Comparison of ENCODE assay signal across 2 cellular contexts in genomic region chr3:122975924-122976293, GRCh38.
A peak's percentile ranks its signal among the peaks of the same experiment; 100 is the strongest.
TF ChIP-seq lines count a peak whose summit lies in the region.

No MANE protein-coding gene starts in this region.

TF ChIP-seq in GM12878, 131 proteins besides CTCF, POLR2A, EP300 and RAD21 (continued from another document):
- TF ChIP-seq USF1 (IDR thresholded peaks at IDR 0.05; ENCODE audit: borderline replicate concordance, extremely low read length, insufficient read depth, low read depth, low read length), result no peak
- peak; percentile 70; the same call in 1 of the 2 replicates for TF ChIP-seq SPI1 (IDR thresholded peaks at IDR 0.05; ENCODE audit: borderline replicate concordance, insufficient read depth, low read depth, low read length)
TF ChIP-seq in GM12878: peak in this region for 2.

TF ChIP-seq in HEK293T, 16 proteins besides CTCF, POLR2A, EP300 and RAD21 (continued from another document):
- no peak for TF ChIP-seq PKNOX1 (IDR thresholded peaks at IDR 0.05)
- TF ChIP-seq HDGF (IDR thresholded peaks at IDR 0.05; ENCODE audit: borderline replicate concordance), result no peak
- no peak for TF ChIP-seq LEF1 (IDR thresholded peaks at IDR 0.05; ENCODE audit: borderline replicate concordance)
- no peak for TF ChIP-seq BHLHE40 (IDR thresholded peaks at IDR 0.05; ENCODE audit: borderline replicate concordance)
- TF ChIP-seq L3MBTL2 (conservative IDR thresholded peaks at IDR 0.05), result no peak
- no peak for TF ChIP-seq FOXK2 (IDR thresholded peaks at IDR 0.05)
TF ChIP-seq in HEK293T: peak in this region for 0.
